In the genomic region with DNA sequence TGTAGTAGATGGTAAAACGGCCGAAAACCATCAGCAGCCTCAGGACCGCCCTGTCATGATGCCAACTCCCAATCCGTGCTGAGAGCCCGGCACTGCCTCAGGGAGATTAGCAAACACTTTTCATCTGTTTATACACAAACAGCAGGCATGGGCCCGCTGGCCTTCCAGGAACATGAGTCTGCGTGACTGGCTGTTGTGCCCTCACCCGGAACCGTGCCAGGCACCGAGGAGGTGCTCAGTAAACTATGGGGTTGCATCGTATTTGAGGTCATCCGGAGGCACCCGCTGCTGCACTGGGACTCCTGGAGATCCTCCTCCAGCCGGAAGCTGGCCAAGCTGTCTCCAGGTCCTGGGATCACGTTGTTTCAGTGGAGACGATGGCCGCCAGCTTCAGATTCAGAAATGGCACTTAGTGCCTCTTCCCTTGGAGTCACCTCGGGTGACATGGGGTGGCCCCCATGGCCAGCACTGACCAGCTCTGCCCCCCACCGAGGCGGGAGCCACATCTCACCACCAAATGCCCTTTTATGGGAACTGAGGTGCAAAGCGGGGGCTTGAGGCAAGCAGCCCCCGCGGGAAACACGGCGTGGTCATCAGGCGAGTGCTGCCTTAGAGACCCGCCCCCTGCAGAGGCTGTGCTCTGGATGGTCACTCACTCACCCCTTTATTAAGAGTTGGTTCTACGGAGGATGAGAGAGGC, we compare ENCODE assay signal across 19 cellular contexts.
DNase-seq lines count a peak whose midpoint lies in the region; ATAC-seq and TF ChIP-seq lines count a peak whose summit lies in the region.
"Had no signal": no experiment of that assay in that cellular context is flagged by ENCODE, and none has a peak within 500 bp of the region (broad histone marks: within the 10 kb centered on the region; RNA-seq: fewer than 3 reads in every experiment).

No MANE protein-coding gene starts in this region.

- H3K4me1 ChIP-seq in uterus, result no peaks in the 10 kb centered on the region
- H3K4me1 ChIP-seq: esophagus muscularis mucosa, SJCRH30 had no signal

- DNase-seq in DMS79 (lab: John Stamatoyannopoulos, UW) (peak; percentile 75), NCI-H128 (lab: John Stamatoyannopoulos, UW; ENCODE audit: unreplicated experiment) (peak; percentile 37), NCI-H524 treated with DMSO at 0.1 percent for 48 hours (lab: John Stamatoyannopoulos, UW) (peak; percentile 37), uterus (no peak)
- no peak for DNase-seq in activated T-cell treated with anti-CD3 and anti-CD28 coated beads, Interleukin-2, amount 50 U/mL, for 4 hours
- no peak for DNase-seq in activated CD4-positive, alpha-beta T cell treated with anti-CD3 and anti-CD28 coated beads for 4 hours
- DNase-seq: activated CD4-positive, alpha-beta T cell treated with anti-CD3 and anti-CD28 coated beads, Interleukin-2, amount 50 U/mL, for 48 hours; islet precursor cell; NCI-H446 treated with DMSO at 0.1 percent for 48 hours; retina; SJCRH30 had no signal

- no peaks in the 10 kb centered on the region for H3K27me3 ChIP-seq in uterus
- H3K27me3 ChIP-seq: BLaER1 treated with 17β-estradiol and CSF1 and Interleukin-3, amounts not matched to agents 10 nM and 100 nM; neural progenitor cell had no signal

- H3K27ac ChIP-seq in uterus, result no peak overlapping the region
- H3K27ac ChIP-seq: BLaER1 treated with 17β-estradiol and CSF1 and Interleukin-3, amounts not matched to agents 10 nM and 100 nM; esophagus muscularis mucosa; heart left ventricle; neural progenitor cell; SJCRH30 had no signal

- H3K36me3 Mint-ChIP-seq in activated T-cell treated with anti-CD3 and anti-CD28 coated beads, Interleukin-2, amount 50 U/mL, for 4 hours (ENCODE audit: insufficient read depth), result no peaks in the 10 kb centered on the region
- H3K36me3 Mint-ChIP-seq: mesothelial cell of epicardium, neural progenitor cell had no signal

- H3K4me3 ChIP-seq in uterus, result no peak overlapping the region
- H3K4me3 ChIP-seq: BLaER1 treated with 17β-estradiol and CSF1 and Interleukin-3, amounts not matched to agents 10 nM and 100 nM; esophagus muscularis mucosa; heart left ventricle; neural progenitor cell; SJCRH30 had no signal

- H3K36me3 ChIP-seq in uterus, result no peaks in the 10 kb centered on the region
- H3K36me3 ChIP-seq: BLaER1 treated with 17β-estradiol and CSF1 and Interleukin-3, amounts not matched to agents 10 nM and 100 nM; esophagus muscularis mucosa; heart left ventricle; neural progenitor cell; SJCRH30 had no signal

- no peak for TF ChIP-seq POLR2A in uterus (IDR thresholded peaks at IDR 0.05)

- H3K4me1 Mint-ChIP-seq in activated T-cell treated with anti-CD3 and anti-CD28 coated beads, Interleukin-2, amount 50 U/mL, for 4 hours (ENCODE audit: low read depth), result no peaks in the 10 kb centered on the region
- H3K4me1 Mint-ChIP-seq: activated T-helper 17 cell treated with anti-CD3 and anti-CD28 coated beads, Interleukin-2, amount 50 U/mL, for 72 hours; mesothelial cell of epicardium had no signal

- no peak for TF ChIP-seq CTCF in uterus (IDR thresholded peaks at IDR 0.05)

- ATAC-seq in esophagus mucosa (peak; percentile 69), GM19467 (IDR thresholded peaks at IDR 0.05; ENCODE audit: unreplicated experiment) (no peak)
- no peak for ATAC-seq in activated T-cell treated with anti-CD3 and anti-CD28 coated beads, Interleukin-2, amount 50 U/mL, for 4 hours
- ATAC-seq: activated T-helper 17 cell treated with anti-CD3 and anti-CD28 coated beads, Interleukin-2, amount 50 U/mL, for 72 hours; heart left ventricle had no signal

- intact Hi-C loops in uterus (cut with DNase I; ENCODE audit: low total_unique reads), result no loop called here

- no peak overlapping the region for H3K4me3 Mint-ChIP-seq in activated T-cell treated with anti-CD3 and anti-CD28 coated beads, Interleukin-2, amount 50 U/mL, for 4 hours
- H3K4me3 Mint-ChIP-seq: activated T-helper 17 cell treated with anti-CD3 and anti-CD28 coated beads, Interleukin-2, amount 50 U/mL, for 72 hours; mesothelial cell of epicardium; neural progenitor cell had no signal

- no peaks in the 10 kb centered on the region for H3K9me3 ChIP-seq in uterus
- H3K9me3 ChIP-seq: BLaER1 treated with 17β-estradiol and CSF1 and Interleukin-3, amounts not matched to agents 10 nM and 100 nM; esophagus muscularis mucosa; heart left ventricle; SJCRH30 had no signal

- H3K27me3 Mint-ChIP-seq in activated T-cell treated with anti-CD3 and anti-CD28 coated beads, Interleukin-2, amount 50 U/mL, for 4 hours (ENCODE audit: low read depth), result peaks cover 1% of the 10 kb centered on the region
- H3K27me3 Mint-ChIP-seq: activated T-helper 17 cell treated with anti-CD3 and anti-CD28 coated beads, Interleukin-2, amount 50 U/mL, for 72 hours had no signal

- H3K9me3 Mint-ChIP-seq in activated T-cell treated with anti-CD3 and anti-CD28 coated beads, Interleukin-2, amount 50 U/mL, for 4 hours, result no peaks in the 10 kb centered on the region
- H3K9me3 Mint-ChIP-seq: activated T-helper 17 cell treated with anti-CD3 and anti-CD28 coated beads, Interleukin-2, amount 50 U/mL, for 72 hours; mesothelial cell of epicardium; neural progenitor cell had no signal

Comparison
In these comparisons a context has a peak if more than half of its experiments do, and no peak if none do; other contexts are left out.
1. DNase-seq: peak in DMS79 (single experiment), NCI-H128 (single experiment) and NCI-H524 treated with DMSO at 0.1 percent for 48 hours (single experiment); none in uterus (0 of 2), activated T-cell treated with anti-CD3 and anti-CD28 coated beads, Interleukin-2, amount 50 U/mL, for 4 hours (single experiment) and activated CD4-positive, alpha-beta T cell treated with anti-CD3 and anti-CD28 coated beads for 4 hours (0 of 2).